Comparison of ENCODE assay signal across 7 cellular contexts in the genomic region with DNA sequence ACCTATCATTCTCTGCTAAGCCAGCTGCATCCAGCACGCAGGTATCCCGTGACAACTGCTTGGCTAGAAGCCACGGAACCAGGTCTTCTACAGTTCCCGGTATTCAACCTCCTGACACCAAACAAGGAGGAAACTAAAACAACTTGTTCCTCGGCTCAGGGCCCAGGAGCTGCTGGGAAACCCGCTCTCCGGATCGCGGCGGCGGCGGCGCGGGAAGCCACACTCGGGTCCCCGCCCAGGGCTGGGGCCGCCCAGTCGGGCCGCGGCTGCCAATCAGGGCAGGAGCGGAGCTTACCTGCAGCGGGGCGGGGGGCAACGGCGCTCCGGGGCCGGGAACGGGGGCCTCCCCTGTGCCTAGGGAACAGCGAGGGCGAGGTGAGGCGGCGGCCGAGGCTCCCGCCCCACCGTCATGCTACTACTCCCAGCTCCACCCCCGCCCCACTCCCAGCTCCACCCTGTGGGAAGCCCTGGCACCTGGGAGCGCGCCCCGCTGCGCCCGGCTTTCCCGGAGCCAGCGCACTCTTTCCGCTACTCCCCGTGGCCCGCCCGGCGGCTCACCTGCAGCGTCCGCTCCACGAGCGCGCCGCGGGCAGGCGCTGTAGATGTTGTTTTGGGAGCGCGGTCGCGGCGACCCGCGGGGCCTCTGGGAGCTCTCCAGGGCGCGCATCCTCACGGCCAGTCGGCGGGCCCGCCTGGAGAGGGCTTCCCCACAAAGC. TPM values are rescaled to one million over a fixed set of nuclear protein-coding genes. Genes with fewer than 3 reads are reported as not detected.
DNase-seq lines count a peak whose midpoint lies in the region; ATAC-seq and TF ChIP-seq lines count a peak whose summit lies in the region.

No MANE protein-coding gene starts in this region.

- in situ Hi-C loops in HAP-1 (cut with MboI; ENCODE audit: low sequenced_read_pairs): no loop called here

- peak overlapping the region; percentile 33 for H3K4me3 ChIP-seq in HAP-1
- H3K4me3 ChIP-seq in heart left ventricle: peak overlapping the region; percentile 36 to 63 (median 56)
- peak overlapping the region; percentile 69 for H3K4me3 ChIP-seq in psoas muscle

- H3K27ac ChIP-seq in heart left ventricle (peak overlapping the region in 6 of 12 donors; percentile 22 to 58 (median 50)), psoas muscle (no peak overlapping the region)

- H3K27me3 ChIP-seq in HAP-1 (ENCODE audit: low read depth) (peaks cover 11% of the 10 kb centered on the region), heart left ventricle (peaks cover 0 to 28% (median 10%) of the 10 kb centered on the region in 9 donors), psoas muscle (ENCODE audit: insufficient read depth in 3 of 3, low read length in 2 of 3) (peaks cover 0 to 4% (median 0%) of the 10 kb centered on the region in 3 donors)

- 1 to 4% (median 1%) methylated on average over 19 to 69 of the region's 69 CpGs for WGBS in heart left ventricle, 4 donors
- 0 to 2% (median 1%) methylated on average over 33 to 69 of the region's 69 CpGs for WGBS in psoas muscle, 3 donors

- DNase-seq in HAP-1 (ENCODE audit: low spot score in 2 of 2) (peak in 1 of 2 experiments; percentile 66), NCI-H526 treated with DMSO at 0.1 percent for 48 hours (lab: John Stamatoyannopoulos, UW) (peak; percentile 74), heart left ventricle (peak; percentile 27 to 77 (median 54)), psoas muscle (peak; percentile 64 to 66), amniotic stem cell (lab: John Stamatoyannopoulos, UW) (no peak)
- peak; percentile 49 for DNase-seq in activated naive CD4-positive, alpha-beta T cell treated with Interleukin-2 at 50 U/mL for 16 hours

- intact Hi-C loops in heart left ventricle (cut with DNase I): loop anchor here in 2 of 10 donors (10.0 kb wide), 2 partner anchors 95 to 415 kb away; no protein-coding TSS in a partner anchor
- intact Hi-C loops in psoas muscle (cut with DNase I): loop anchor here in 1 of 2 donors (5.0 kb wide), 1 partner anchor 42 kb away; the partner anchor contains the start of gene IL20

- no peaks in the 10 kb centered on the region for H3K9me3 ChIP-seq in HAP-1
- no peaks in the 10 kb centered on the region for H3K9me3 ChIP-seq in heart left ventricle
- H3K9me3 ChIP-seq in psoas muscle: no peaks in the 10 kb centered on the region

- no peak for TF ChIP-seq POLR2A in heart left ventricle (IDR thresholded peaks at IDR 0.05)

- no peaks in the 10 kb centered on the region for H3K4me1 ChIP-seq in HAP-1
- peaks cover 0 to 35% (median 14%) of the 10 kb centered on the region in 12 donors for H3K4me1 ChIP-seq in heart left ventricle
- peaks cover 3% of the 10 kb centered on the region for H3K4me1 ChIP-seq in psoas muscle

- TF ChIP-seq CTCF in heart left ventricle (IDR thresholded peaks at IDR 0.05) (no peak), psoas muscle (IDR thresholded peaks at IDR 0.05) (no peak)

- ATAC-seq in heart left ventricle (peak; percentile 33 to 78 (median 62)), psoas muscle (peak; percentile 48 to 82 (median 72)), GM21526 (IDR thresholded peaks at IDR 0.05; ENCODE audit: low FRiP score, unreplicated experiment) (no peak)

- H3K36me3 ChIP-seq in HAP-1 (replicated peaks) (no peaks in the 10 kb centered on the region), heart left ventricle (no peaks in the 10 kb centered on the region), psoas muscle (ENCODE audit: insufficient read depth in 1 of 2, low read depth in 1 of 2) (no peaks in the 10 kb centered on the region)

RNA-seq across cellular contexts. Expression of gene IL24, which starts 12.1 kb away (rescaled TPM):
- total RNA-seq in heart left ventricle: not detected
- 1 to 10 TPM in 1 of 2 donors, not detected in 1; 1.6 TPM for polyA plus RNA-seq in heart left ventricle
- 10 to 100 TPM in 1 of 4 donors, under 1 TPM in 1, not detected in 2; 0.23 to 20.3 TPM for total RNA-seq in psoas muscle
- 1 to 10 TPM in 1 of 3 donors, under 1 TPM in 2; 0.05 to 1.7 (median 0.20) TPM for polyA plus RNA-seq in psoas muscle

RNA-seq across cellular contexts. Expression of gene FCMR, which starts 12.4 kb away (rescaled TPM):
- total RNA-seq in heart left ventricle: 10 to 100 TPM in 1 of 9 donors, 1 to 10 TPM in 8; 1.3 to 16.3 (median 3.2) TPM
- polyA plus RNA-seq in heart left ventricle: 1 to 10 TPM in 1 of 2 donors, under 1 TPM in 1; 0.99 to 4.0 TPM
- 10 to 100 TPM in 2 of 4 donors, 1 to 10 TPM in 2; 2.3 to 29.5 (median 12.0) TPM for total RNA-seq in psoas muscle
- 1 to 10 TPM; 1.0 to 8.4 (median 2.2) TPM for polyA plus RNA-seq in psoas muscle

RNA-seq across cellular contexts. Expression of gene PIGR, which starts 36.9 kb away (rescaled TPM):
- total RNA-seq in heart left ventricle (under 1 TPM in 2 of 9 donors, not detected in 7; 0.42 to 0.49 TPM), psoas muscle (under 1 TPM; 0.42 to 0.50 (median 0.49) TPM)
- polyA plus RNA-seq in heart left ventricle (under 1 TPM; 0.04 to 0.64 TPM), psoas muscle (under 1 TPM; 0.06 to 0.64 (median 0.16) TPM)

RNA-seq across cellular contexts. Expression of gene IL20, which starts 43.9 kb away (rescaled TPM):
- total RNA-seq in heart left ventricle: not detected
- not detected for polyA plus RNA-seq in heart left ventricle
- total RNA-seq in psoas muscle: 1 to 10 TPM in 1 of 4 donors, not detected in 3; 1.2 TPM
- not detected for polyA plus RNA-seq in psoas muscle
